8 cellular contexts compared by ENCODE assay signal in the genomic region with DNA sequence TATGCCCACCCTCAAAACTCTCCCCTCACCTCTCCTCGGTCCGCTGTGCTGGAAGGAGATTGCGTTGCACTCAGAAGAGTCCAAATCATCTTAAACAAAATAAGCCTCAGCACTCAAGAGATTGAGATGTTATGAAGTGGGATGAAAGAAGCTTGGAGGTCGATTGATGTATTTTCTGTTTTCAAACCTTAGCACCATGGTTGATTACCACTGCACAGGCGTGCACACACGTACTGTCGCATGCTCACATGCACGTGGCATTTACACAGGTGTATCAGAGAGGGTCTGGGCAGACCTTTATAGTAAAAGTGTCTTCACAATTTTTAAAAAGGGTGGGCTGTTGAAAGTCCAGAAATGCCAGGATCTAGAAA. TPM values are rescaled to one million over a fixed set of nuclear protein-coding genes. Genes with fewer than 3 reads are reported as not detected.
DNase-seq lines count a peak whose midpoint lies in the region; ATAC-seq and TF ChIP-seq lines count a peak whose summit lies in the region.

No MANE protein-coding gene starts in this region.

- peaks cover 9% of the 10 kb centered on the region for H3K23me2 ChIP-seq in H9 (ENCODE audit: insufficient read length, low read depth, low read length, poor library complexity, severe bottlenecking)

- peak overlapping the region; percentile 68 for H3K9ac ChIP-seq in H9 (ENCODE audit: extremely low read depth, insufficient read length, low read length)
- H3K9ac ChIP-seq in SK-N-SH, result peak overlapping the region; percentile 77

- H4K20me1 ChIP-seq in H9 (ENCODE audit: control insufficient read depth, insufficient read depth, insufficient read length) (no peaks in the 10 kb centered on the region), SK-N-SH (ENCODE audit: insufficient read depth) (no peaks in the 10 kb centered on the region)

- peak overlapping the region; percentile 77 for H3K4me2 ChIP-seq in H9 (ENCODE audit: insufficient read depth, insufficient read length, low read length)
- H3K4me2 ChIP-seq in SK-N-SH, result peak overlapping the region; percentile 67

- no peak overlapping the region for H3K23ac ChIP-seq in H9 (ENCODE audit: insufficient read length, low read depth, low read length)

- intact Hi-C loops in posterior vena cava (cut with DNase I), result no loop called here

- no peaks in the 10 kb centered on the region; the same call in 1 of the 2 replicates for H3K27me3 Mint-ChIP-seq in H9 (ENCODE audit: low read depth)

- TF ChIP-seq RAD21 in SK-N-SH (IDR thresholded peaks at IDR 0.05; ENCODE audit: low read length), result no peak

- H3K79me2 ChIP-seq in H9 (ENCODE audit: insufficient read depth, low read length) (peaks cover 1% of the 10 kb centered on the region; the same call in 1 of the 2 replicates), SK-N-SH (ENCODE audit: insufficient read depth) (peaks cover 31% of the 10 kb centered on the region)

- TF ChIP-seq EP300 in SK-N-SH (IDR thresholded peaks at IDR 0.05; ENCODE audit: borderline replicate concordance in 1 of 2, low read depth in 1 of 2, low read length in 1 of 2), result no peak
- TF ChIP-seq EP300 in gastroesophageal sphincter (IDR thresholded peaks at IDR 0.05), result no peak

- TF ChIP-seq POLR2A in gastroesophageal sphincter (IDR thresholded peaks at IDR 0.05), result no peak

- peak overlapping the region; percentile 65 for H4K5ac ChIP-seq in H9 (ENCODE audit: insufficient read length, low read depth, low read length)

- H4K8ac ChIP-seq in H9 (replicated peaks; ENCODE audit: insufficient read length, low read depth, low read length), result no peak overlapping the region

- TF ChIP-seq CTCF in H9 (conservative IDR thresholded peaks at IDR 0.05) (no peak), SK-N-SH (IDR thresholded peaks at IDR 0.05) (no peak), gastroesophageal sphincter (IDR thresholded peaks at IDR 0.05) (no peak)

- H2AFZ ChIP-seq in H9 (ENCODE audit: low read length) (peak overlapping the region; percentile 82), SK-N-SH (ENCODE audit: low read depth) (peak overlapping the region; percentile 96)

- H3K4me1 Mint-ChIP-seq in H9, result peaks cover 28 to 29% of the 10 kb centered on the region in 2 experiments

- H3F3A ChIP-seq in SK-N-SH (replicated peaks; ENCODE audit: insufficient read depth), result no peaks in the 10 kb centered on the region

- H3K27me3 ChIP-seq in H9 (ENCODE audit: insufficient read depth, low read length), result no peaks in the 10 kb centered on the region
- H3K27me3 ChIP-seq in SK-N-SH (ENCODE audit: insufficient read depth), result no peaks in the 10 kb centered on the region
- H3K27me3 ChIP-seq in gastroesophageal sphincter, result no peaks in the 10 kb centered on the region

- no peak overlapping the region for H2BK15ac ChIP-seq in H9 (ENCODE audit: low read depth, low read length)

- CTCF ChIA-PET in SK-N-SH (lab: Yijun Ruan, JAX), result interaction anchor here (1.4 to 1.5 kb wide), 2 partner anchors 20 to 79 kb away, joined by 3 to 5 read pairs; no protein-coding TSS in a partner anchor

- H3K36me3 ChIP-seq in SK-N-SH (replicated peaks in 1 of 2; ENCODE audit: control insufficient read depth in 1 of 2, insufficient read depth in 2 of 2, low read length in 1 of 2), result no peaks in the 10 kb centered on the region
- H3K36me3 ChIP-seq in gastroesophageal sphincter, result no peaks in the 10 kb centered on the region

- H3K4me3 Mint-ChIP-seq in H9, result peak overlapping the region; percentile 84 to 95

- H3K9me2 ChIP-seq in SK-N-SH, result no peaks in the 10 kb centered on the region

- H3K4ac ChIP-seq in H9 (ENCODE audit: low read depth, low read length), result no peak overlapping the region; the same call in 1 of the 2 replicates

- H3T11ph ChIP-seq in H9 (ENCODE audit: low read length), result peak overlapping the region; percentile 73

- no peak for DNase-seq in H9
- DNase-seq in SK-N-SH, result no peak
- no peak for DNase-seq in posterior vena cava (ENCODE audit: low spot score)
- DNase-seq in mucosa of gallbladder (ENCODE audit: low spot score), result no peak

- no peak overlapping the region for H2BK120ac ChIP-seq in H9 (ENCODE audit: low read depth, low read length, poor library complexity, severe bottlenecking)

- H2BK12ac ChIP-seq in H9 (ENCODE audit: insufficient read length, low read depth, low read length), result no peak overlapping the region

- peak overlapping the region; percentile 93 for H3K18ac ChIP-seq in H9 (ENCODE audit: insufficient read length, low read depth, low read length)

- H3K36me3 Mint-ChIP-seq in H9 (ENCODE audit: insufficient read depth in 1 of 3, low read depth in 3 of 3), result peaks cover 7 to 10% (median 9%) of the 10 kb centered on the region in 3 experiments; a peak in 4 of 7 replicates

- H3K56ac ChIP-seq in H9 (ENCODE audit: insufficient read length, low read depth, low read length), result no peak overlapping the region

- no peak overlapping the region for H2AK5ac ChIP-seq in H9 (ENCODE audit: insufficient read length, low read length)

- peak; percentile 6 for ATAC-seq in gastroesophageal sphincter
- ATAC-seq in HG03520 (IDR thresholded peaks at IDR 0.05; ENCODE audit: unreplicated experiment), result no peak
- ATAC-seq in HG02938 (IDR thresholded peaks at IDR 0.05; ENCODE audit: unreplicated experiment), result no peak

- H3K4me1 ChIP-seq in H9 (ENCODE audit: insufficient read depth, low read length), result no peaks in the 10 kb centered on the region; the same call in none of the 2 replicates
- peaks cover 0 to 5% of the 10 kb centered on the region in 2 experiments; a peak in 2 of 4 replicates for H3K4me1 ChIP-seq in SK-N-SH (ENCODE audit: control insufficient read depth in 1 of 2, insufficient read depth in 2 of 2, low read depth in 1 of 2, low read length in 1 of 2)
- H3K4me1 ChIP-seq in gastroesophageal sphincter, result peaks cover 0 to 36% (median 5%) of the 10 kb centered on the region in 3 donors

- no peaks in the 10 kb centered on the region; a peak in 1 of 5 replicates for H3K9me3 Mint-ChIP-seq in H9

- H3K4me3 ChIP-seq in SK-N-SH (ENCODE audit: low read depth in 2 of 2, low read length in 1 of 2) (peak overlapping the region; percentile 66 to 79), gastroesophageal sphincter (peak overlapping the region; percentile 77 to 97), skin epidermis (peak overlapping the region; percentile 45 to 83 (median 66))

- no peaks in the 10 kb centered on the region for H3K79me1 ChIP-seq in H9 (ENCODE audit: insufficient read depth, low read depth, low read length, poor library complexity, severe bottlenecking)

- H2BK20ac ChIP-seq in H9 (ENCODE audit: low read depth, low read length, poor library complexity, severe bottlenecking), result no peak overlapping the region

- H3K27ac Mint-ChIP-seq in H9, result peak overlapping the region; percentile 98 to 99 (median 99)

- H2BK5ac ChIP-seq in H9 (ENCODE audit: insufficient read length, low read length), result peak overlapping the region; percentile 66

- no peak overlapping the region for H4K91ac ChIP-seq in H9 (ENCODE audit: insufficient read length, low read depth, low read length)

- POLR2A ChIA-PET in SK-N-SH (lab: Yijun Ruan, JAX), result interaction anchor here (0.6 kb wide), 1 partner anchor 241 kb away, joined by 3 read pairs; no protein-coding TSS in a partner anchor

- peak overlapping the region; percentile 71 for H3K27ac ChIP-seq in H9 (ENCODE audit: insufficient read length, low read depth, low read length)
- H3K27ac ChIP-seq in SK-N-SH (ENCODE audit: low read depth in 2 of 2, low read length in 1 of 2), result peak overlapping the region; percentile 73 to 75
- H3K27ac ChIP-seq in gastroesophageal sphincter, result peak overlapping the region; percentile 72 to 86 (median 79)
- H3K27ac ChIP-seq in skin epidermis, result peak overlapping the region in 18 of 21 experiments; percentile 10 to 86 (median 69)

- no peaks in the 10 kb centered on the region for H3K9me3 ChIP-seq in H9 (ENCODE audit: control insufficient read depth, low read depth, low read length)
- H3K9me3 ChIP-seq in SK-N-SH, result no peaks in the 10 kb centered on the region
- H3K9me3 ChIP-seq in gastroesophageal sphincter, result no peaks in the 10 kb centered on the region

- no CpG with 5 or more reads among the region's 8 CpGs for WGBS in H9 (ENCODE audit: extremely low coverage, insufficient read length, low lambda C conversion rate)
- WGBS in SK-N-SH (ENCODE audit: low lambda C conversion rate), result 64% methylated on average over 8 of the region's 8 CpGs
- WGBS in gastroesophageal sphincter (ENCODE audit: low coverage in 1 of 2), 2 donors, result 15 to 20% methylated on average over 7 to 8 of the region's 8 CpGs

- peak overlapping the region; percentile 91; the same call in 1 of the 2 replicates for H3K14ac ChIP-seq in H9 (ENCODE audit: insufficient read depth, low read length)

TF ChIP-seq in SK-N-SH, 30 proteins besides CTCF, POLR2A, EP300 and RAD21 (continues in another document):
- TF ChIP-seq CHD2 (IDR thresholded peaks at IDR 0.05; ENCODE audit: low read length, partially characterized antibody), result no peak
- TF ChIP-seq, protein P1, sequence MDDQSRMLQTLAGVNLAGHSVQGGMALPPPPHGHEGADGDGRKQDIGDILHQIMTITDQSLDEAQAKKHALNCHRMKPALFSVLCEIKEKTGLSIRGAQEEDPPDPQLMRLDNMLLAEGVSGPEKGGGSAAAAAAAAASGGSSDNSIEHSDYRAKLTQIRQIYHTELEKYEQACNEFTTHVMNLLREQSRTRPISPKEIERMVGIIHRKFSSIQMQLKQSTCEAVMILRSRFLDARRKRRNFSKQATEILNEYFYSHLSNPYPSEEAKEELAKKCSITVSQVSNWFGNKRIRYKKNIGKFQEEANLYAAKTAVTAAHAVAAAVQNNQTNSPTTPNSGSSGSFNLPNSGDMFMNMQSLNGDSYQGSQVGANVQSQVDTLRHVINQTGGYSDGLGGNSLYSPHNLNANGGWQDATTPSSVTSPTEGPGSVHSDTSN (IDR thresholded peaks at IDR 0.05), result no peak

RNA-seq across cellular contexts. Expression of a gene that starts 0.6 kb away (rescaled TPM):
- 19.5 and 22.0 TPM in 2 replicates for total RNA-seq in H9 (2021)
- 3.9 and 4.8 TPM in 2 replicates for polyA plus RNA-seq in SK-N-SH (2012; rRNA removed)
- 2.1 and 2.5 TPM in 2 replicates for polyA plus RNA-seq in SK-N-SH (2012; cell fraction: cytosol; rRNA removed)
- 9.4 and 12.1 TPM in 2 replicates for polyA plus RNA-seq in SK-N-SH (2012; cell fraction: nucleus; rRNA removed)
- total RNA-seq in gastroesophageal sphincter, result 10 to 100 TPM in 2 of 4 donors, 1 to 10 TPM in 2; 7.2 to 10.8 (median 9.1) TPM
- 10 to 100 TPM; 12.8 to 14.0 TPM for total RNA-seq in posterior vena cava
- 15.4 TPM for total RNA-seq in mucosa of gallbladder
